Comparison of ENCODE assay signal across 25 cellular contexts in genomic region chr1:55037733-55038551, GRCh38. TPM values are rescaled to one million over a fixed set of nuclear protein-coding genes. Genes with fewer than 3 reads are reported as not detected.
"Had no signal": no experiment of that assay in that cellular context is flagged by ENCODE, and none has a peak within 500 bp of the region (broad histone marks: within the 10 kb centered on the region; RNA-seq: fewer than 3 reads in every experiment).

No MANE protein-coding gene starts in this region.

- DNase-seq: activated CD4-positive, alpha-beta T cell treated with anti-CD3 and anti-CD28 coated beads for 48 hours; activated CD8-positive, alpha-beta T cell treated with anti-CD3 and anti-CD28 coated beads for 36 hours; activated effector memory CD4-positive, alpha-beta T cell treated with Interleukin-2 at 50 U/mL for 16 hours; activated T-cell treated with anti-CD3 and anti-CD28 coated beads, Interleukin-2, amount 50 U/mL, for 4 hours; adrenal gland; body of pancreas; cortex of kidney; effector CD4-positive, alpha-beta T cell; hippocampal formation; naive thymus-derived CD8-positive, alpha-beta T cell; psoas muscle; sigmoid colon; stimulated activated CD4-positive, alpha-beta T cell treated with anti-CD3 and anti-CD28 coated beads, Interleukin-1b, Interleukin-23, amount 100 ng/mL, for 48 hours; stomach; testis; upper lobe of right lung had no signal

- H3K9me3 Mint-ChIP-seq: activated CD8-positive, alpha-beta T cell treated with anti-CD3 and anti-CD28 coated beads for 36 hours; activated naive CD4-positive, alpha-beta T cell treated with anti-CD3 and anti-CD28 coated beads, Interleukin-2, amount 50 U/mL, for 24 hours; activated T-cell treated with anti-CD3 and anti-CD28 coated beads, Interleukin-2, amount 50 U/mL, for 4 hours; naive thymus-derived CD8-positive, alpha-beta T cell; T-helper 1 cell treated with Interleukin-12 subunit alpha and Interleukin-12 subunit beta and Interleukin-4 antibody, amounts not matched to agents 30 μg/mL and 1 μg/mL, for 36 hours had no signal

- H3K27me3 ChIP-seq: body of pancreas, testis had no signal

- H3K4me3 Mint-ChIP-seq: activated CD8-positive, alpha-beta T cell treated with anti-CD3 and anti-CD28 coated beads for 36 hours; activated naive CD4-positive, alpha-beta T cell treated with anti-CD3 and anti-CD28 coated beads, Interleukin-2, amount 50 U/mL, for 24 hours; activated T-cell treated with anti-CD3 and anti-CD28 coated beads, Interleukin-2, amount 50 U/mL, for 4 hours; memory B cell; naive thymus-derived CD8-positive, alpha-beta T cell; T-helper 1 cell treated with Interleukin-12 subunit alpha and Interleukin-12 subunit beta and Interleukin-4 antibody, amounts not matched to agents 30 μg/mL and 1 μg/mL, for 36 hours had no signal

- H3K4me1 ChIP-seq: upper lobe of right lung had no signal

- ATAC-seq: activated CD8-positive, alpha-beta T cell treated with anti-CD3 and anti-CD28 coated beads for 36 hours; activated T-cell treated with anti-CD3 and anti-CD28 coated beads, Interleukin-2, amount 50 U/mL, for 4 hours; body of pancreas; naive thymus-derived CD8-positive, alpha-beta T cell; psoas muscle; upper lobe of right lung had no signal

- H3K36me3 ChIP-seq: adrenal gland, esophagus muscularis mucosa, sigmoid colon, stomach, upper lobe of right lung had no signal

- H3K27ac ChIP-seq: adrenal gland, esophagus muscularis mucosa, psoas muscle, sigmoid colon, stomach, testis, upper lobe of right lung had no signal

- H3K4me3 ChIP-seq: adrenal gland, body of pancreas, esophagus muscularis mucosa, psoas muscle, sigmoid colon, stomach, testis, upper lobe of right lung had no signal

- H3K36me3 Mint-ChIP-seq: activated naive CD4-positive, alpha-beta T cell treated with anti-CD3 and anti-CD28 coated beads, Interleukin-2, amount 50 U/mL, for 24 hours had no signal

- H3K27ac Mint-ChIP-seq: activated CD8-positive, alpha-beta T cell treated with anti-CD3 and anti-CD28 coated beads for 36 hours; activated naive CD4-positive, alpha-beta T cell treated with anti-CD3 and anti-CD28 coated beads, Interleukin-2, amount 50 U/mL, for 24 hours; memory B cell; naive thymus-derived CD8-positive, alpha-beta T cell; T-helper 1 cell treated with Interleukin-12 subunit alpha and Interleukin-12 subunit beta and Interleukin-4 antibody, amounts not matched to agents 30 μg/mL and 1 μg/mL, for 36 hours had no signal

- H3K9me3 ChIP-seq: adrenal gland, body of pancreas, esophagus muscularis mucosa, psoas muscle, sigmoid colon, stomach, testis, upper lobe of right lung had no signal

RNA-seq across cellular contexts. Expression of gene PCSK9, which starts 1.4 kb away (rescaled TPM):
- total RNA-seq: activated CD8-positive, alpha-beta T cell treated with anti-CD3 and anti-CD28 coated beads for 36 hours; naive thymus-derived CD8-positive, alpha-beta T cell; psoas muscle had no signal
- polyA plus RNA-seq: naive thymus-derived CD8-positive, alpha-beta T cell had no signal

RNA-seq across cellular contexts. Expression of gene BSND, which starts 39.2 kb away (rescaled TPM):
- total RNA-seq: activated CD8-positive, alpha-beta T cell treated with anti-CD3 and anti-CD28 coated beads for 36 hours; activated T-cell treated with anti-CD3 and anti-CD28 coated beads, Interleukin-2, amount 50 U/mL, for 4 hours; adrenal gland; body of pancreas; esophagus muscularis mucosa; glomerular endothelial cell; left lobe of liver; mucosa of gallbladder; naive thymus-derived CD8-positive, alpha-beta T cell; omental fat pad; psoas muscle; sigmoid colon; stomach; upper lobe of right lung had no signal
- polyA plus RNA-seq: keratinocyte; naive thymus-derived CD8-positive, alpha-beta T cell; psoas muscle; sigmoid colon; stomach had no signal

RNA-seq across cellular contexts. Expression of gene TMEM61, which starts 57.5 kb away (rescaled TPM):
- total RNA-seq: activated CD8-positive, alpha-beta T cell treated with anti-CD3 and anti-CD28 coated beads for 36 hours; glomerular endothelial cell; left lobe of liver; naive thymus-derived CD8-positive, alpha-beta T cell; omental fat pad had no signal
- polyA plus RNA-seq: naive thymus-derived CD8-positive, alpha-beta T cell had no signal
